Comparison of ENCODE assay signal across 12 cellular contexts in genomic region chr6:72740135-72740534, GRCh38.
DNase-seq lines count a peak whose midpoint lies in the region; ATAC-seq and TF ChIP-seq lines count a peak whose summit lies in the region.
"Had no signal": no experiment of that assay in that cellular context is flagged by ENCODE, and none has a peak within 500 bp of the region (broad histone marks: within the 10 kb centered on the region; RNA-seq: fewer than 3 reads in every experiment).

No MANE protein-coding gene starts in this region.

- CTCF ChIA-PET in CD8-positive, alpha-beta T cell (lab: Charles Lee) = no interaction called here

- no peak overlapping the region for H3K4me3 Mint-ChIP-seq in CD8-positive, alpha-beta T cell

- 77% methylated on average over 2 of the region's 2 CpGs for WGBS in right cardiac atrium

- no peak overlapping the region for H3K27ac ChIP-seq in right cardiac atrium (ENCODE audit: low read length)
- no peak overlapping the region for H3K27ac ChIP-seq in CD8-positive, alpha-beta T cell (ENCODE audit: low read depth, low read length)
- H3K27ac ChIP-seq: suprapubic skin had no signal

- POLR2A ChIA-PET in CD8-positive, alpha-beta T cell (lab: Charles Lee) = no interaction called here

- no peaks in the 10 kb centered on the region for H3K4me1 ChIP-seq in right cardiac atrium (ENCODE audit: control insufficient read depth, insufficient read depth, low read length)
- H3K4me1 ChIP-seq in CD8-positive, alpha-beta T cell (ENCODE audit: insufficient read depth, low read length) = peaks cover 9% of the 10 kb centered on the region
- H3K4me1 ChIP-seq: suprapubic skin had no signal

- H3K27me3 ChIP-seq in right cardiac atrium (ENCODE audit: control insufficient read depth, insufficient read depth) = no peaks in the 10 kb centered on the region
- no peaks in the 10 kb centered on the region for H3K27me3 ChIP-seq in CD8-positive, alpha-beta T cell (ENCODE audit: insufficient read depth, low read length)

- no peak overlapping the region for H3K4me3 ChIP-seq in right cardiac atrium (ENCODE audit: low read length)
- H3K4me3 ChIP-seq in CD8-positive, alpha-beta T cell (ENCODE audit: low read depth, low read length) = no peak overlapping the region
- H3K4me3 ChIP-seq: suprapubic skin had no signal

- H3K27me3 Mint-ChIP-seq in CD8-positive, alpha-beta T cell (ENCODE audit: low read depth) = no peaks in the 10 kb centered on the region

- intact Hi-C loops in right cardiac atrium (cut with DNase I) = no loop called here
- intact Hi-C loops in CD8-positive, alpha-beta T cell (cut with DNase I, micrococcal nuclease) = no loop called here

- peaks cover 27% of the 10 kb centered on the region for H3K4me1 Mint-ChIP-seq in CD8-positive, alpha-beta T cell (ENCODE audit: low read depth)

- H3K9me3 Mint-ChIP-seq in CD8-positive, alpha-beta T cell = peaks cover 2% of the 10 kb centered on the region

- ATAC-seq in HG02610 (IDR thresholded peaks at IDR 0.05; ENCODE audit: unreplicated experiment) (peak; percentile 86), HG03571 (IDR thresholded peaks at IDR 0.05; ENCODE audit: unreplicated experiment) (peak; percentile 81), right cardiac atrium (no peak)
- no peak for ATAC-seq in CD8-positive, alpha-beta T cell

- DNase-seq in stimulated activated CD4-positive, alpha-beta T cell treated with anti-CD3 and anti-CD28 coated beads, Interleukin-15, amount 100 ng/mL, for 24 hours = peak; percentile 5
- no peak for DNase-seq in stimulated activated CD4-positive, alpha-beta T cell treated with anti-CD3 and anti-CD28 coated beads, Interleukin-4, amount 100 ng/mL, for 24 hours
- DNase-seq in right cardiac atrium = no peak
- no peak for DNase-seq in stimulated activated CD4-positive, alpha-beta T cell treated with anti-CD3 and anti-CD28 coated beads, Interleukin-4, amount 100 ng/mL, for 4 hours
- no peak for DNase-seq in stimulated activated CD4-positive, alpha-beta T cell treated with anti-CD3 and anti-CD28 coated beads, Interleukin-12 subunit alpha, Interleukin-12 subunit beta, amount 100 ng/mL, for 4 hours
- no peak for DNase-seq in CD8-positive, alpha-beta T cell
- DNase-seq: C1 segment of cervical spinal cord, NCI-H2227 treated with DMSO at 0.1 percent for 48 hours, retina had no signal

- no peaks in the 10 kb centered on the region for H3K36me3 Mint-ChIP-seq in CD8-positive, alpha-beta T cell

- no peak for TF ChIP-seq CTCF in CD8-positive, alpha-beta T cell (IDR thresholded peaks at IDR 0.05)

- H3K36me3 ChIP-seq in CD8-positive, alpha-beta T cell (ENCODE audit: insufficient read depth, low read length) = no peaks in the 10 kb centered on the region
- H3K36me3 ChIP-seq: suprapubic skin had no signal

- no peaks in the 10 kb centered on the region for H3K9me3 ChIP-seq in right cardiac atrium (ENCODE audit: control insufficient read depth, low read length)
- no peaks in the 10 kb centered on the region for H3K9me3 ChIP-seq in CD8-positive, alpha-beta T cell (ENCODE audit: low read length)
- H3K9me3 ChIP-seq: suprapubic skin had no signal

- H3K27ac Mint-ChIP-seq in CD8-positive, alpha-beta T cell = no peak overlapping the region

Comparison
In these comparisons a context has a peak if more than half of its experiments do, and no peak if none do; other contexts are left out.
1. ATAC-seq: peak in HG02610 (single experiment) and HG03571 (single experiment); none in right cardiac atrium (0 of 2) and CD8-positive, alpha-beta T cell (single experiment).